Comparison of ENCODE assay signal across 16 cellular contexts in the genomic region with DNA sequence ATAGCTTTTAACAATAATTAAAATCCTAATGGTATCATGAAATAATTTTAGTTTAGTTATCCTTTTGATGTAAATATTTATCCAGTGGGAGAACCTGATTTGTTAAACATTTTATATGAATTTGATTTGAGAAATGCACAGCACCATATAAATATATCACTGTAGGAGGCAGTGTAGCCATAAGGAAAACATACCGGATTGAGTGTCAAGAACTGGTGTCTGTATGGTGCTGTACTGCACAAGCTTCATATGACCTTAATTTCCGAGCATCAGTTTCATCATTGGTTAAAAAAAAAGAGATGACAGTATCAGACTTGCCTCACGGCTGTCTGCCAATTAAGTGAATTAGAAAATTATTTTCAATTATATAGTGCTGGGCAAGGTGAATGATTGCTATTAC.
DNase-seq lines count a peak whose midpoint lies in the region; ATAC-seq, FAIRE-seq and TF ChIP-seq lines count a peak whose summit lies in the region.
"Had no signal": no experiment of that assay in that cellular context is flagged by ENCODE, and none has a peak within 500 bp of the region (broad histone marks: within the 10 kb centered on the region; RNA-seq: fewer than 3 reads in every experiment).

No MANE protein-coding gene starts in this region.

- ATAC-seq in HG02763 (IDR thresholded peaks at IDR 0.05; ENCODE audit: unreplicated experiment) = no peak
- ATAC-seq: left cardiac atrium, T-helper 17 cell had no signal

- no peak overlapping the region for H3K4me3 Mint-ChIP-seq in chondrocyte (ENCODE audit: unreplicated experiment)
- no peak overlapping the region for H3K4me3 Mint-ChIP-seq in osteocyte (ENCODE audit: unreplicated experiment)
- H3K4me3 Mint-ChIP-seq: T-helper 17 cell had no signal

- no peak overlapping the region for H3K27ac Mint-ChIP-seq in chondrocyte (ENCODE audit: unreplicated experiment)
- H3K27ac Mint-ChIP-seq in osteocyte (ENCODE audit: unreplicated experiment) = no peak overlapping the region
- H3K27ac Mint-ChIP-seq: T-helper 17 cell had no signal

- H3K9me3 Mint-ChIP-seq in chondrocyte (ENCODE audit: low read depth) (no peaks in the 10 kb centered on the region), osteocyte (ENCODE audit: unreplicated experiment) (no peaks in the 10 kb centered on the region)

- TF ChIP-seq CTCF in D721Med (IDR thresholded peaks at IDR 0.05; ENCODE audit: insufficient read depth, missing control alignments) (peak; percentile 9), chondrocyte (IDR thresholded peaks at IDR 0.05) (peak; percentile 69), osteocyte (IDR thresholded peaks at IDR 0.05) (peak; percentile 38)

- no peaks in the 10 kb centered on the region for H3K27me3 Mint-ChIP-seq in chondrocyte (ENCODE audit: low read depth)
- no peaks in the 10 kb centered on the region for H3K27me3 Mint-ChIP-seq in osteocyte (ENCODE audit: unreplicated experiment)
- H3K27me3 Mint-ChIP-seq: T-helper 17 cell had no signal

- peaks cover 11% of the 10 kb centered on the region for H3K4me1 Mint-ChIP-seq in chondrocyte (ENCODE audit: low read depth)
- H3K4me1 Mint-ChIP-seq in osteocyte (ENCODE audit: unreplicated experiment) = peaks cover 35% of the 10 kb centered on the region
- H3K4me1 Mint-ChIP-seq: T-helper 17 cell had no signal

- DNase-seq in D721Med (ENCODE audit: insufficient read length, low spot score) (no peak), NCI-H146 (lab: John Stamatoyannopoulos, UW) (peak; percentile 16), chondrocyte (ENCODE audit: low spot score) (no peak), osteocyte (ENCODE audit: extremely low spot score, unreplicated experiment) (no peak), ureter (ENCODE audit: low spot score) (no peak)
- DNase-seq in activated CD4-positive, alpha-beta T cell treated with anti-CD3 and anti-CD28 coated beads, Interleukin-2, amount 50 U/mL, for 4 hours = no peak
- DNase-seq: activated CD4-positive, CD25-positive, alpha-beta regulatory T cell; Calu3; central memory CD4-positive, alpha-beta T cell; foreskin fibroblast; left cardiac atrium; nucleus accumbens; SHP77 treated with DMSO at 0.1 percent for 48 hours; sigmoid colon; T-helper 17 cell had no signal

- H3K36me3 Mint-ChIP-seq in chondrocyte (ENCODE audit: low read depth) (no peaks in the 10 kb centered on the region), osteocyte (ENCODE audit: unreplicated experiment) (peaks cover 8% of the 10 kb centered on the region)

- FAIRE-seq in D721Med (lab: Jason Lieb, UNC) = no peak

Comparison
In these comparisons a context has a peak if more than half of its experiments do, and no peak if none do; other contexts are left out.
1. CTCF ChIP-seq: peak in every context shown above with its lines; median percentile 69 in chondrocyte; 38 in osteocyte; 9 in D721Med.